ENCODE assay signal across 8 cellular contexts in genomic region chr1:25616080-25616931, GRCh38. TPM values are rescaled to one million over a fixed set of nuclear protein-coding genes. Genes with fewer than 3 reads are reported as not detected.
DNase-seq lines count a peak whose midpoint lies in the region; ATAC-seq and TF ChIP-seq lines count a peak whose summit lies in the region.

TSS of gene MAN1C1 (plus strand) at chr1:25616791. CDS start at chr1:25617798, 1,007 bp downstream.

- 0 out of 2 replicates have a peak, but pooled peaks cover 2% of the 10 kb centered on the region for H3K9me1 ChIP-seq in IMR-90 (ENCODE audit: insufficient read depth, low read length)

- ATAC-seq in GM21381 (IDR thresholded peaks at IDR 0.05; ENCODE audit: unreplicated experiment) (peak; percentile 58), IMR-90 (ENCODE audit: low read depth) (peak; percentile 97), naive B cell (ENCODE audit: low read depth in 2 of 2) (peak; percentile 73 to 80)
- ATAC-seq in stimulated activated naive B cell treated with anti-CD40 and anti-IgM and Interleukin-4, amounts not matched to agents 10 μg/mL and 1 μg/mL and 100 μg/mL, for 72 hours (replicated peaks) = peak; percentile 55 to 79

- no peaks in the 10 kb centered on the region for H3K36me3 Mint-ChIP-seq in naive B cell
- no peaks in the 10 kb centered on the region for H3K36me3 Mint-ChIP-seq in stimulated activated naive B cell treated with anti-CD40 and anti-IgM and Interleukin-4, amounts not matched to agents 10 μg/mL and 1 μg/mL and 100 μg/mL, for 72 hours

- POLR2A ChIA-PET in IMR-90 (lab: Charles Lee; ENCODE audit: unreplicated experiment) = no interaction called here

- H2AFZ ChIP-seq in IMR-90 (replicated peaks; ENCODE audit: low read length, poor library complexity) = peak within 1 kb of the TSS; percentile 94

- H3K27ac ChIP-seq in IMR-90 (ENCODE audit: insufficient read depth, low read length) (peak within 1 kb of the TSS; percentile 12; the same call in 1 of the 2 replicates), Peyer's patch (peak within 1 kb of the TSS; percentile 65 to 86 (median 82))

- WGBS in IMR-90 (ENCODE audit: extremely low coverage in 2 of 2, insufficient read length in 1 of 2), 2 experiments = 0% methylated on average over 21 of the region's 107 CpGs; no CpG with 5 or more reads in 1 of the 2 experiments

- BruUV-seq in IMR-90 (replicated peaks; lab: Mats Ljungman, UMichigan) = no TSS peak

- H2BK20ac ChIP-seq in IMR-90 (ENCODE audit: low read depth, low read length) = no peak within 1 kb of the TSS; the same call in 1 of the 2 replicates

- no peak for TF ChIP-seq POLR2A in IMR-90 (IDR thresholded peaks at IDR 0.05; ENCODE audit: low read depth, low read length)
- TF ChIP-seq POLR2A in Peyer's patch (IDR thresholded peaks at IDR 0.05) = no peak

- peak within 1 kb of the TSS in 3 of 6 donors; percentile 2 to 60 (median 37) for H3K27ac Mint-ChIP-seq in naive B cell
- peak within 1 kb of the TSS; percentile 62 for H3K27ac Mint-ChIP-seq in stimulated activated naive B cell treated with anti-CD40 and anti-IgM and Interleukin-4, amounts not matched to agents 10 μg/mL and 1 μg/mL and 100 μg/mL, for 72 hours

- peak within 1 kb of the TSS; percentile 70 for H3K14ac ChIP-seq in IMR-90 (replicated peaks; ENCODE audit: low read depth, low read length)

- peak within 1 kb of the TSS; percentile 49; the same call in 1 of the 2 replicates for H2BK120ac ChIP-seq in IMR-90 (ENCODE audit: low read depth, low read length)

- peak within 1 kb of the TSS; percentile 18; the same call in 1 of the 2 replicates for H4K91ac ChIP-seq in IMR-90 (ENCODE audit: insufficient read depth, low read depth, low read length)

- dilution Hi-C loops in IMR-90 (cut with HindIII; ENCODE audit: low sequenced_read_pairs, unreplicated experiment) = no loop called here

- H3K27me3 ChIP-seq in IMR-90 (ENCODE audit: control insufficient read depth, insufficient read depth, low read length) = peaks cover 19% of the 10 kb centered on the region
- no peaks in the 10 kb centered on the region for H3K27me3 ChIP-seq in Peyer's patch

- peaks cover 7% of the 10 kb centered on the region; the same call in 1 of the 2 replicates for H3K4me1 ChIP-seq in IMR-90 (ENCODE audit: control insufficient read depth, insufficient read depth, low read length)
- H3K4me1 ChIP-seq in Peyer's patch = peaks cover 0 to 25% (median 9%) of the 10 kb centered on the region in 4 donors

- in situ Hi-C loops in IMR-90 (cut with MboI; ENCODE audit: low sequenced_read_pairs) = no loop called here

- no peak within 1 kb of the TSS for H2BK5ac ChIP-seq in IMR-90 (ENCODE audit: low read depth, low read length, poor library complexity, severe bottlenecking)

- no peak for TF ChIP-seq RAD21 in IMR-90 (IDR thresholded peaks at IDR 0.05; ENCODE audit: low read length)

- intact Hi-C loops in IMR-90 (cut with micrococcal nuclease) = loop anchor here (2.0 to 5.0 kb wide), 2 partner anchors 51 to 78 kb away; no protein-coding TSS in a partner anchor

- peak within 1 kb of the TSS; percentile 86 for H2AK5ac ChIP-seq in IMR-90 (ENCODE audit: low read depth, low read length)

- H3K79me1 ChIP-seq in IMR-90 (ENCODE audit: low read depth in 1 of 2, low read length in 2 of 2) = peaks cover 5 to 18% of the 10 kb centered on the region in 2 experiments; a peak in 2 of 4 replicates

- H3K36me3 ChIP-seq in IMR-90 (ENCODE audit: control insufficient read depth, insufficient read depth, low read length) (no peaks in the 10 kb centered on the region; the same call in 1 of the 2 replicates), Peyer's patch (no peaks in the 10 kb centered on the region)

- peak within 1 kb of the TSS; percentile 73 for H3K9ac ChIP-seq in IMR-90 (ENCODE audit: low read depth, low read length)

- peak; percentile 35 for TF ChIP-seq CTCF in IMR-90 (conservative IDR thresholded peaks at IDR 0.05; ENCODE audit: low read depth, low read length)
- peak; percentile 28 to 52 (median 45) for TF ChIP-seq CTCF in Peyer's patch (IDR thresholded peaks at IDR 0.05)
- TF ChIP-seq CTCF in fibroblast of mammary gland (conservative IDR thresholded peaks at IDR 0.05; ENCODE audit: control insufficient read depth, insufficient read depth, low read depth, low read length) = no peak

- no peak within 1 kb of the TSS; the same call in 2 of the 3 replicates for H2BK15ac ChIP-seq in IMR-90 (ENCODE audit: low read depth, low read length)

- H3K9me3 ChIP-seq in IMR-90 (ENCODE audit: control insufficient read depth, insufficient read depth, low read length) (no peaks in the 10 kb centered on the region), Peyer's patch (no peaks in the 10 kb centered on the region)

- H3K4ac ChIP-seq in IMR-90 (ENCODE audit: low read depth, low read length) = peak within 1 kb of the TSS; percentile 62

- H3K4me1 Mint-ChIP-seq in naive B cell = peaks cover 21 to 38% (median 26%) of the 10 kb centered on the region in 3 donors
- H3K4me1 Mint-ChIP-seq in stimulated activated naive B cell treated with anti-CD40 and anti-IgM and Interleukin-4, amounts not matched to agents 10 μg/mL and 1 μg/mL and 100 μg/mL, for 72 hours = peaks cover 37 to 56% of the 10 kb centered on the region in 2 donors

- peak within 1 kb of the TSS; percentile 21 to 68; a peak in 1 of 4 replicates for H4K8ac ChIP-seq in IMR-90 (ENCODE audit: low read depth in 2 of 2, low read length in 2 of 2)

- H3K56ac ChIP-seq in IMR-90 (ENCODE audit: extremely low read depth, insufficient read depth, low read length) = no peak within 1 kb of the TSS

- H3K23ac ChIP-seq in IMR-90 (ENCODE audit: low read depth, low read length) = peak within 1 kb of the TSS; percentile 66

- H3K27me3 Mint-ChIP-seq in naive B cell = peaks cover 27 to 45% (median 43%) of the 10 kb centered on the region in 3 donors
- H3K27me3 Mint-ChIP-seq in stimulated activated naive B cell treated with anti-CD40 and anti-IgM and Interleukin-4, amounts not matched to agents 10 μg/mL and 1 μg/mL and 100 μg/mL, for 72 hours = peaks cover 46 to 49% of the 10 kb centered on the region in 2 donors

- peak within 1 kb of the TSS; percentile 68 to 87 (median 81) for H3K4me3 Mint-ChIP-seq in naive B cell
- peak within 1 kb of the TSS; percentile 66 to 80 for H3K4me3 Mint-ChIP-seq in stimulated activated naive B cell treated with anti-CD40 and anti-IgM and Interleukin-4, amounts not matched to agents 10 μg/mL and 1 μg/mL and 100 μg/mL, for 72 hours

- no peak within 1 kb of the TSS for H4K5ac ChIP-seq in IMR-90 (ENCODE audit: low read depth, low read length)

- peak within 1 kb of the TSS; percentile 69 for H2AK9ac ChIP-seq in IMR-90 (replicated peaks; ENCODE audit: low read depth, low read length, poor library complexity)

- peak; percentile 95 for DNase-seq in COR-L47 (lab: John Stamatoyannopoulos, UW)
- peak; percentile 73 for DNase-seq in IMR-90
- DNase-seq in Peyer's patch = peak; percentile 78 to 92 (median 89)
- peak; percentile 51 to 76 for DNase-seq in activated T-helper 1 cell treated with anti-CD3 and anti-CD28 coated beads, Interleukin-2, amount 50 U/mL, for 16 hours (ENCODE audit: low read depth in 1 of 2, low spot score in 1 of 2)
- peak; percentile 61 for DNase-seq in fibroblast of mammary gland (ENCODE audit: low read depth)
- peak; percentile 85 for DNase-seq in naive B cell
- peak; percentile 61 for DNase-seq in stimulated activated naive B cell treated with anti-CD40 and anti-IgM and Interleukin-4, amounts not matched to agents 10 μg/mL and 1 μg/mL and 100 μg/mL, for 72 hours

- peak within 1 kb of the TSS; percentile 79 for H3K4me2 ChIP-seq in IMR-90 (ENCODE audit: low read depth, low read length)

- H4K20me1 ChIP-seq in IMR-90 (ENCODE audit: insufficient read depth, low read length) = peaks cover 17% of the 10 kb centered on the region; the same call in 1 of the 2 replicates

- H3K9me3 Mint-ChIP-seq in naive B cell = no peaks in the 10 kb centered on the region
- H3K9me3 Mint-ChIP-seq in stimulated activated naive B cell treated with anti-CD40 and anti-IgM and Interleukin-4, amounts not matched to agents 10 μg/mL and 1 μg/mL and 100 μg/mL, for 72 hours = no peaks in the 10 kb centered on the region

- H3K18ac ChIP-seq in IMR-90 (ENCODE audit: low read depth, low read length) = peak within 1 kb of the TSS; percentile 24; the same call in 1 of the 2 replicates

- CTCF ChIA-PET in IMR-90 (lab: Yijun Ruan, JAX) = interaction anchor here (1.6 kb wide), 1 partner anchor 79 kb away, joined by 5 read pairs; no protein-coding TSS in a partner anchor

- H3K4me3 ChIP-seq in IMR-90 (ENCODE audit: insufficient read depth, low read depth, low read length) = peak within 1 kb of the TSS; percentile 69
- H3K4me3 ChIP-seq in Peyer's patch = peak within 1 kb of the TSS; percentile 70 to 92 (median 84)
- H3K4me3 ChIP-seq in fibroblast of mammary gland (ENCODE audit: control insufficient read depth, low read depth, low read length) = peak within 1 kb of the TSS; percentile 48

TF ChIP-seq in IMR-90, 13 proteins besides CTCF, POLR2A, EP300 and RAD21:
- TF ChIP-seq MAZ (IDR thresholded peaks at IDR 0.05; ENCODE audit: borderline replicate concordance, low read depth, low read length) (peak; percentile 93; the same call in 1 of the 2 replicates), SMC3 (IDR thresholded peaks at IDR 0.05; ENCODE audit: low read depth, low read length) (0 out of 2 replicates have a peak, but pooled peaks have one; percentile 11), FOS (IDR thresholded peaks at IDR 0.05; ENCODE audit: low read depth, low read length) (no peak), RFX5 (IDR thresholded peaks at IDR 0.05; ENCODE audit: low read depth, low read length) (no peak)

RNA-seq across cellular contexts. Expression of gene MAN1C1, which starts in this region (rescaled TPM):
- 2.5 and 3.2 TPM in 2 replicates for total RNA-seq in IMR-90 (2012; rRNA removed)
- 9.6 and 11.3 TPM in 2 replicates for polyA plus RNA-seq in IMR-90 (2012; rRNA removed)
- polyA plus RNA-seq in IMR-90 (2012; cell fraction: cytosol; rRNA removed) = 9.4 and 14.0 TPM in 2 replicates
- polyA plus RNA-seq in IMR-90 (2012; cell fraction: nucleus; rRNA removed; ENCODE audit: low replicate concordance) = 9.7 and 11.2 TPM in 2 replicates
- total RNA-seq in Peyer's patch = 10 to 100 TPM in 1 of 4 donors, 1 to 10 TPM in 3; 2.3 to 10.7 (median 6.7) TPM
- under 1 TPM in 3 of 6 donors, not detected in 3; 0.16 to 0.52 (median 0.44) TPM for polyA plus RNA-seq in naive B cell (ENCODE audit: low read depth in 6 of 6)

Comparison
In these comparisons a context has a peak if more than half of its experiments do, and no peak if none do; other contexts are left out.
1. Peak in every context shown above with its lines: DNase-seq, ATAC-seq, H3K4me3 ChIP-seq and H3K27ac ChIP-seq.
2. RNA of gene MAN1C1 (polyA plus RNA-seq): 9.4 to 14.0 TPM in IMR-90; 0.16 to 0.52 TPM in naive B cell; every median in the first group is over 4 times any median in the second.
3. Peak in DNase-seq and ATAC-seq in naive B cell; RNA of the gene not detected or under 1 TPM.